ENCODE assay signal across 10 cellular contexts in the genomic region with DNA sequence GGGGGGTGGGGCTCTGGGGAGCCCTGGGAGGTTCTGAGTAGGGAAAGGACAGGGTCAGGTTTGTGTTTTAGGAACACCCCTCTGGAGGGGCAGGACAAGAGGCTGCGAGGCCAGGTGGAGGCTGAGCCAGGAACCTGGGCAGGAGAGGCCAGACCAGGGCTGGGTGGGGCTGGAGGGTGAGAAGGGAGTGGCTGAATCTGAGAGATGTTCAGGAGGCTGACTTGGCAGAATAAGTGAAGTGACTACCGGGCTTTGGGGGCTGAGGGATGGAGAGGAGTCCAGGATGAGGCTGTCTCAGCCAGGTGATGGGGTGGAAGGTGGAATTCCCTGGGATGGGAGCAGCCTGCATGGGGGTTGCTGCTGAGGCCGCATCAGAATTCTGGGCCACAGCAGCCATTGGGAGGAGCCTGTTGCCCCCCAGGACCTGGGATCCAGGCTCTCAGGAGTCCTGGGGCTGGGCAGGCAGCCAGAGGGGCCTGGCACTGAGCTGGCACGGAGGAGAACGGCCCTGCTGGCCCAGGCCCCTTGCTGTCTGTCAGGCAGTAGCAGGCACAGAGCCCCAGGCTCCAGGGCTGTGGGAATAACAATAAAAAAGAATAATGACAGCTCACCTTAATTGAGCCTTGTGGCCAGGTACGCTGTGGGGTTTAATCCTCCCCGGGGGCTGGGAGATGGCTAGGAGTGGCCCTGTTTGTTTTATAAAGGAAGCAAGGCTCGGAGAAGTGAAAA. TPM values are rescaled to one million over a fixed set of nuclear protein-coding genes. Genes with fewer than 3 reads are reported as not detected.
DNase-seq lines count a peak whose midpoint lies in the region; ATAC-seq, FAIRE-seq and TF ChIP-seq lines count a peak whose summit lies in the region.
"Had no signal": no experiment of that assay in that cellular context is flagged by ENCODE, and none has a peak within 500 bp of the region (broad histone marks: within the 10 kb centered on the region; RNA-seq: fewer than 3 reads in every experiment).

No MANE protein-coding gene starts in this region.

- H3K9me3 ChIP-seq in SK-N-SH, result no peaks in the 10 kb centered on the region

- H3K27ac Mint-ChIP-seq in stimulated activated effector memory CD8-positive, alpha-beta T cell treated with anti-CD3 and anti-CD28 coated beads, Interleukin-12 subunit alpha, Interleukin-12 subunit beta, amount 100 ng/mL, for 72 hours, result peak overlapping the region; percentile 93

- peak overlapping the region; percentile 20 for H3K4me2 ChIP-seq in SK-N-SH

- peak overlapping the region; percentile 27 to 53; a peak in 1 of 4 replicates for H3K27ac ChIP-seq in SK-N-SH (ENCODE audit: low read depth in 2 of 2, low read length in 1 of 2)

- peaks cover 73% of the 10 kb centered on the region for H3K4me1 Mint-ChIP-seq in stimulated activated effector memory CD8-positive, alpha-beta T cell treated with anti-CD3 and anti-CD28 coated beads, Interleukin-12 subunit alpha, Interleukin-12 subunit beta, amount 100 ng/mL, for 72 hours

- peaks cover 0 to 17% of the 10 kb centered on the region in 2 experiments for H3K36me3 ChIP-seq in SK-N-SH (replicated peaks in 1 of 2; ENCODE audit: control insufficient read depth in 1 of 2, insufficient read depth in 2 of 2, low read length in 1 of 2)

- H3K36me3 Mint-ChIP-seq in stimulated activated effector memory CD8-positive, alpha-beta T cell treated with anti-CD3 and anti-CD28 coated beads, Interleukin-12 subunit alpha, Interleukin-12 subunit beta, amount 100 ng/mL, for 72 hours, result peaks cover 38% of the 10 kb centered on the region

- peaks cover 63% of the 10 kb centered on the region for H3K79me2 ChIP-seq in SK-N-SH (ENCODE audit: insufficient read depth)

- no peak overlapping the region for H3K9ac ChIP-seq in SK-N-SH

- no peaks in the 10 kb centered on the region for H3K27me3 ChIP-seq in SK-N-SH (ENCODE audit: insufficient read depth)

- no peak for TF ChIP-seq POLR2A in erythroblast (IDR thresholded peaks at IDR 0.05; ENCODE audit: low read length)

- CTCF ChIA-PET in SK-N-SH (lab: Yijun Ruan, JAX), result interaction anchor here (0.5 to 1.2 kb wide), 4 partner anchors 52 to 159 kb away, joined by 3 to 7 read pairs (median 3); no protein-coding TSS in a partner anchor

- H2AFZ ChIP-seq in SK-N-SH (ENCODE audit: low read depth), result no peak overlapping the region

- H3K9me2 ChIP-seq in SK-N-SH, result no peaks in the 10 kb centered on the region

- peak overlapping the region; percentile 92 for H3K4me3 Mint-ChIP-seq in stimulated activated effector memory CD8-positive, alpha-beta T cell treated with anti-CD3 and anti-CD28 coated beads, Interleukin-12 subunit alpha, Interleukin-12 subunit beta, amount 100 ng/mL, for 72 hours

- no peak overlapping the region for H3K4me3 ChIP-seq in SK-N-SH (ENCODE audit: low read depth in 2 of 2, low read length in 1 of 2)

- H3K9me3 Mint-ChIP-seq in stimulated activated effector memory CD8-positive, alpha-beta T cell treated with anti-CD3 and anti-CD28 coated beads, Interleukin-12 subunit alpha, Interleukin-12 subunit beta, amount 100 ng/mL, for 72 hours, result no peaks in the 10 kb centered on the region

- peaks cover 30% of the 10 kb centered on the region for H4K20me1 ChIP-seq in SK-N-SH (ENCODE audit: insufficient read depth)

- peak; percentile 38 for DNase-seq in DMS 273 (lab: John Stamatoyannopoulos, UW; ENCODE audit: unreplicated experiment)
- DNase-seq in DMS 273 treated with DMSO at 0.1 percent for 48 hours (lab: John Stamatoyannopoulos, UW), result no peak
- no peak for DNase-seq in SK-N-SH
- DNase-seq in erythroblast (lab: John Stamatoyannopoulos, UW), result peak; percentile 21 to 49
- peak in 1 of 2 donors; percentile 57 for DNase-seq in stimulated activated effector memory CD8-positive, alpha-beta T cell treated with anti-CD3 and anti-CD28 coated beads, Interleukin-12 subunit alpha, Interleukin-12 subunit beta, amount 100 ng/mL, for 72 hours (ENCODE audit: low spot score in 2 of 2)
- no peak for DNase-seq in D721Med (ENCODE audit: insufficient read length, low spot score)
- no peak for DNase-seq in NCI-H128 (lab: John Stamatoyannopoulos, UW; ENCODE audit: unreplicated experiment)

- peaks cover 21 to 34% of the 10 kb centered on the region in 2 experiments for H3K4me1 ChIP-seq in SK-N-SH (ENCODE audit: control insufficient read depth in 1 of 2, insufficient read depth in 2 of 2, low read depth in 1 of 2, low read length in 1 of 2)

- no peak for FAIRE-seq in D721Med (lab: Jason Lieb, UNC)
- FAIRE-seq: A204.1, TTC549 had no signal

- no peak for ATAC-seq in stimulated activated effector memory CD8-positive, alpha-beta T cell treated with anti-CD3 and anti-CD28 coated beads, Interleukin-12 subunit alpha, Interleukin-12 subunit beta, amount 100 ng/mL, for 72 hours
- no peak for ATAC-seq in GM18861 (IDR thresholded peaks at IDR 0.05; ENCODE audit: unreplicated experiment)

- TF ChIP-seq CTCF in SK-N-SH (IDR thresholded peaks at IDR 0.05) (no peak), D721Med (IDR thresholded peaks at IDR 0.05; ENCODE audit: insufficient read depth, missing control alignments) (no peak)

- H3F3A ChIP-seq in SK-N-SH (replicated peaks; ENCODE audit: insufficient read depth), result no peaks in the 10 kb centered on the region

- WGBS in SK-N-SH (ENCODE audit: low lambda C conversion rate), result 66% methylated on average over 8 of the region's 8 CpGs

- TF ChIP-seq RAD21 in SK-N-SH (IDR thresholded peaks at IDR 0.05; ENCODE audit: low read length), result no peak

- POLR2A ChIA-PET in SK-N-SH (lab: Yijun Ruan, JAX), result no interaction called here

- no peak for TF ChIP-seq EP300 in SK-N-SH (IDR thresholded peaks at IDR 0.05; ENCODE audit: borderline replicate concordance in 1 of 2, low read depth in 1 of 2, low read length in 1 of 2)

TF ChIP-seq in SK-N-SH, 30 proteins besides CTCF, POLR2A, EP300 and RAD21:
- no peak for TF ChIP-seq RXRA (IDR thresholded peaks at IDR 0.05; ENCODE audit: borderline replicate concordance, low read depth)
- TF ChIP-seq GABPA (IDR thresholded peaks at IDR 0.05; ENCODE audit: low read depth), result no peak
- TF ChIP-seq, protein P1, sequence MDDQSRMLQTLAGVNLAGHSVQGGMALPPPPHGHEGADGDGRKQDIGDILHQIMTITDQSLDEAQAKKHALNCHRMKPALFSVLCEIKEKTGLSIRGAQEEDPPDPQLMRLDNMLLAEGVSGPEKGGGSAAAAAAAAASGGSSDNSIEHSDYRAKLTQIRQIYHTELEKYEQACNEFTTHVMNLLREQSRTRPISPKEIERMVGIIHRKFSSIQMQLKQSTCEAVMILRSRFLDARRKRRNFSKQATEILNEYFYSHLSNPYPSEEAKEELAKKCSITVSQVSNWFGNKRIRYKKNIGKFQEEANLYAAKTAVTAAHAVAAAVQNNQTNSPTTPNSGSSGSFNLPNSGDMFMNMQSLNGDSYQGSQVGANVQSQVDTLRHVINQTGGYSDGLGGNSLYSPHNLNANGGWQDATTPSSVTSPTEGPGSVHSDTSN (IDR thresholded peaks at IDR 0.05), result no peak
- TF ChIP-seq, protein P2, sequence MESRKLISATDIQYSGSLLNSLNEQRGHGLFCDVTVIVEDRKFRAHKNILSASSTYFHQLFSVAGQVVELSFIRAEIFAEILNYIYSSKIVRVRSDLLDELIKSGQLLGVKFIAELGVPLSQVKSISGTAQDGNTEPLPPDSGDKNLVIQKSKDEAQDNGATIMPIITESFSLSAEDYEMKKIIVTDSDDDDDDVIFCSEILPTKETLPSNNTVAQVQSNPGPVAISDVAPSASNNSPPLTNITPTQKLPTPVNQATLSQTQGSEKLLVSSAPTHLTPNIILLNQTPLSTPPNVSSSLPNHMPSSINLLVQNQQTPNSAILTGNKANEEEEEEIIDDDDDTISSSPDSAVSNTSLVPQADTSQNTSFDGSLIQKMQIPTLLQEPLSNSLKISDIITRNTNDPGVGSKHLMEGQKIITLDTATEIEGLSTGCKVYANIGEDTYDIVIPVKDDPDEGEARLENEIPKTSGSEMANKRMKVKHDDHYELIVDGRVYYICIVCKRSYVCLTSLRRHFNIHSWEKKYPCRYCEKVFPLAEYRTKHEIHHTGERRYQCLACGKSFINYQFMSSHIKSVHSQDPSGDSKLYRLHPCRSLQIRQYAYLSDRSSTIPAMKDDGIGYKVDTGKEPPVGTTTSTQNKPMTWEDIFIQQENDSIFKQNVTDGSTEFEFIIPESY (IDR thresholded peaks at IDR 0.05; ENCODE audit: borderline replicate concordance, low read depth), result no peak
- no peak for TF ChIP-seq FOXJ3 (CRISPR knock-in tag; IDR thresholded peaks at IDR 0.05)
- no peak for TF ChIP-seq SMC3 (IDR thresholded peaks at IDR 0.05; ENCODE audit: low read depth, low read length)
- no peak for TF ChIP-seq POLR2AphosphoS5 (IDR thresholded peaks at IDR 0.05; ENCODE audit: low read depth, low read length)

RNA-seq across cellular contexts. Expression of gene PPP5C, which starts 3.3 kb away (rescaled TPM):
- polyA plus RNA-seq in SK-N-SH (2012; rRNA removed), result 131 and 162 TPM in 2 replicates
- 70.0 and 97.9 TPM in 2 replicates for polyA plus RNA-seq in SK-N-SH (2012; cell fraction: cytosol; rRNA removed)
- polyA plus RNA-seq in SK-N-SH (2012; cell fraction: nucleus; rRNA removed), result 258 and 261 TPM in 2 replicates

RNA-seq across cellular contexts. Expression of gene HIF3A, which starts 53.4 kb away (rescaled TPM):
- polyA plus RNA-seq in SK-N-SH (2012; rRNA removed), result 0.92 and 0.96 TPM in 2 replicates
- 0.21 and 0.49 TPM in 2 replicates for polyA plus RNA-seq in SK-N-SH (2012; cell fraction: cytosol; rRNA removed)
- 4.6 and 5.9 TPM in 2 replicates for polyA plus RNA-seq in SK-N-SH (2012; cell fraction: nucleus; rRNA removed)

Comparison
In these comparisons a context has a peak if more than half of its experiments do, and no peak if none do; other contexts are left out.
1. DNase-seq: peak in DMS 273 (single experiment) and erythroblast (2 of 2); none in DMS 273 treated with DMSO at 0.1 percent for 48 hours (single experiment), SK-N-SH (single experiment), D721Med (single experiment) and NCI-H128 (single experiment).